In the genomic region with DNA sequence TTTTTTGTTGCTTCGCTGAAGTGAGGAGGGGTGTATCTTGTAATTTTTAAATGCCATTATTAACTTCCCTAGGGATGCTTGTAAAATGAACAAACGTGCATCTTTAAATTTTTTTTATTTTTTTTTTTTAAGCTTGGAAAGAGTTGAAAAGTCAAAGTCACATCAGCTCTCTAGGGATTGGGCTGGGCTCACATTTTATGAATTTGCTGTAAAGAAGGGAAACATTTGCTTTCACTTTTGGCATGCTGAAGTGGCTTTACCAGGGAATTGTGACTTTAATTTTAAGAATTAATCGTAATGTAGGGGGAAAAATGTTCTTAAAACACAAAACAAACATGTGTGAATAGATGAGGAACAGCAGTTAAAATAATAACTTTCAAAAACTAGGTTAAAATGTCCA, we compare ENCODE assay signal across 16 cellular contexts.
DNase-seq lines count a peak whose midpoint lies in the region; TF ChIP-seq lines count a peak whose summit lies in the region.
"Had no signal": no experiment of that assay in that cellular context is flagged by ENCODE, and none has a peak within 500 bp of the region (broad histone marks: within the 10 kb centered on the region; RNA-seq: fewer than 3 reads in every experiment).

No MANE protein-coding gene starts in this region.

- TF ChIP-seq POLR2A in transverse colon (IDR thresholded peaks at IDR 0.05), result no peak

- WGBS in transverse colon (ENCODE audit: low coverage in 1 of 2), 2 donors, result 58 to 63% methylated on average over 3 of the region's 3 CpGs

- peaks cover 70% of the 10 kb centered on the region for H3K79me2 ChIP-seq in neural progenitor cell (ENCODE audit: low read depth)

- DNase-seq in fibroblast of mammary gland (ENCODE audit: low read depth), result peak; percentile 70
- no peak for DNase-seq in osteocyte (ENCODE audit: extremely low spot score, unreplicated experiment)
- DNase-seq in transverse colon, result no peak
- DNase-seq in midbrain (lab: John Stamatoyannopoulos, UW), result no peak
- DNase-seq in NCI-H510A (lab: John Stamatoyannopoulos, UW), result no peak
- DNase-seq in neural progenitor cell (ENCODE audit: low spot score), result no peak
- DNase-seq: activated naive CD4-positive, alpha-beta T cell; CD4-positive, CD25-positive, alpha-beta regulatory T cell; DND-41; effector memory CD4-positive, alpha-beta T cell; kidney; NCI-H1694 treated with DMSO at 0.1 percent for 48 hours; pancreas; stimulated activated CD4-positive, alpha-beta T cell treated with anti-CD3 and anti-CD28 coated beads, Interleukin-12 subunit alpha, Interleukin-12 subunit beta, amount 100 ng/mL, for 4 hours; stimulated activated naive CD4-positive, alpha-beta T cell had no signal

- H3K27me3 ChIP-seq in transverse colon (no peaks in the 10 kb centered on the region), neural progenitor cell (no peaks in the 10 kb centered on the region)
- H3K27me3 ChIP-seq: pancreas had no signal

- peaks cover 67% of the 10 kb centered on the region for H3K4me1 Mint-ChIP-seq in osteocyte (ENCODE audit: unreplicated experiment)
- H3K4me1 Mint-ChIP-seq in neural progenitor cell, result peaks cover 30% of the 10 kb centered on the region
- H3K4me1 Mint-ChIP-seq: CD4-positive, CD25-positive, alpha-beta regulatory T cell had no signal

- H3K4me1 ChIP-seq in transverse colon, result peaks cover 0 to 22% (median 13%) of the 10 kb centered on the region in 4 donors
- peaks cover 9% of the 10 kb centered on the region for H3K4me1 ChIP-seq in neural progenitor cell
- H3K4me1 ChIP-seq: pancreas had no signal

- H3K27ac Mint-ChIP-seq in osteocyte (ENCODE audit: unreplicated experiment) (peak overlapping the region; percentile 95), neural progenitor cell (no peak overlapping the region)
- H3K27ac Mint-ChIP-seq: CD4-positive, CD25-positive, alpha-beta regulatory T cell had no signal

- H3K27ac ChIP-seq in angular gyrus (ENCODE audit: low read depth, low read length) (peak overlapping the region; percentile 16), transverse colon (peak overlapping the region; percentile 11 to 41 (median 28)), neural progenitor cell (no peak overlapping the region)
- H3K27ac ChIP-seq: pancreas had no signal

- H3K9me3 ChIP-seq in transverse colon (no peaks in the 10 kb centered on the region), neural progenitor cell (ENCODE audit: low read depth) (no peaks in the 10 kb centered on the region)
- H3K9me3 ChIP-seq: pancreas had no signal

- H3K27me3 Mint-ChIP-seq in osteocyte (ENCODE audit: unreplicated experiment), result no peaks in the 10 kb centered on the region
- peaks cover 3% of the 10 kb centered on the region for H3K27me3 Mint-ChIP-seq in neural progenitor cell (ENCODE audit: insufficient read depth, low read depth)

- no peak overlapping the region for H3K4me2 ChIP-seq in neural progenitor cell

- H3K9me3 Mint-ChIP-seq in osteocyte (ENCODE audit: unreplicated experiment), result no peaks in the 10 kb centered on the region
- peaks cover 3% of the 10 kb centered on the region for H3K9me3 Mint-ChIP-seq in neural progenitor cell

- H3K4me3 ChIP-seq in fibroblast of mammary gland (ENCODE audit: control insufficient read depth, low read depth, low read length) (no peak overlapping the region), transverse colon (no peak overlapping the region), neural progenitor cell (no peak overlapping the region)
- H3K4me3 ChIP-seq: pancreas had no signal

- intact Hi-C loops in transverse colon (cut with DNase I; ENCODE audit: low total_unique reads), result no loop called here

- no peaks in the 10 kb centered on the region for H3K36me3 Mint-ChIP-seq in osteocyte (ENCODE audit: unreplicated experiment)
- H3K36me3 Mint-ChIP-seq in neural progenitor cell, result peaks cover 3% of the 10 kb centered on the region
- H3K36me3 Mint-ChIP-seq: CD4-positive, CD25-positive, alpha-beta regulatory T cell had no signal

- H3F3A ChIP-seq in neural progenitor cell (ENCODE audit: low read depth), result no peaks in the 10 kb centered on the region

- no peak for TF ChIP-seq EP300 in transverse colon (IDR thresholded peaks at IDR 0.05; ENCODE audit: low read depth)

- H3K36me3 ChIP-seq in transverse colon, result no peaks in the 10 kb centered on the region
- H3K36me3 ChIP-seq in neural progenitor cell, result no peaks in the 10 kb centered on the region
- H3K36me3 ChIP-seq: pancreas had no signal

- H4K20me1 ChIP-seq in neural progenitor cell (ENCODE audit: low read depth), result peaks cover 50% of the 10 kb centered on the region

- no peak overlapping the region for H2AFZ ChIP-seq in neural progenitor cell (replicated peaks)

- no peak for TF ChIP-seq CTCF in fibroblast of mammary gland (conservative IDR thresholded peaks at IDR 0.05; ENCODE audit: control insufficient read depth, insufficient read depth, low read depth, low read length)
- no peak for TF ChIP-seq CTCF in osteocyte (IDR thresholded peaks at IDR 0.05)
- no peak for TF ChIP-seq CTCF in transverse colon (IDR thresholded peaks at IDR 0.05)
- TF ChIP-seq CTCF in neural progenitor cell (IDR thresholded peaks at IDR 0.05), result no peak

- in situ Hi-C loops in transverse colon (cut with MboI; ENCODE audit: low pct_ligation_motif_present in 1 of 4, low pct_unique_long_range_greater_than_20kb in 1 of 4, low sequenced_read_pairs in 3 of 4), result no loop called here

- no peak overlapping the region for H3K9ac ChIP-seq in neural progenitor cell

- peak overlapping the region; percentile 38 for H3K4me3 Mint-ChIP-seq in osteocyte (ENCODE audit: unreplicated experiment)
- no peak overlapping the region for H3K4me3 Mint-ChIP-seq in neural progenitor cell
- H3K4me3 Mint-ChIP-seq: CD4-positive, CD25-positive, alpha-beta regulatory T cell had no signal
